In genomic region chrX:69033936-69034335, GRCh38 we compare ENCODE assay signal across 18 cellular contexts.
"Had no signal": no experiment of that assay in that cellular context is flagged by ENCODE, and none has a peak within 500 bp of the region (broad histone marks: within the 10 kb centered on the region; RNA-seq: fewer than 3 reads in every experiment).

No MANE protein-coding gene starts in this region.

- ATAC-seq: activated CD4-positive, alpha-beta T cell treated with anti-CD3 and anti-CD28 coated beads for 36 hours; heart right ventricle; mucosa of descending colon; natural killer cell; stimulated activated naive CD8-positive, alpha-beta T cell treated with anti-CD3 and anti-CD28 coated beads, Interleukin-15, amount 100 ng/mL, for 72 hours; T-cell had no signal

- DNase-seq: activated CD4-positive, alpha-beta memory T cell treated with anti-CD3 and anti-CD28 coated beads, Interleukin-2, amount 10 ng/mL, durations not matched to agents 7 days and 5 days; activated CD4-positive, alpha-beta T cell treated with anti-CD3 and anti-CD28 coated beads for 36 hours; activated CD8-positive, alpha-beta memory T cell treated with anti-CD3 and anti-CD28 coated beads, Interleukin-2, amount 50 U/mL, for 4 hours; activated gamma-delta T cell treated with Interleukin-2 at 50 U/mL for 16 hours; activated naive CD8-positive, alpha-beta T cell treated with anti-CD3 and anti-CD28 coated beads for 36 hours; activated T-cell treated with anti-CD3 and anti-CD28 coated beads, Interleukin-2, amount 50 U/mL, for 72 hours; dorsolateral prefrontal cortex; foreskin melanocyte; heart right ventricle; kidney; mucosa of descending colon; natural killer cell; stimulated activated CD4-positive, alpha-beta T cell treated with anti-CD3 and anti-CD28 coated beads, Interleukin-15, amount 100 ng/mL, for 24 hours; stimulated activated CD4-positive, alpha-beta T cell treated with anti-CD3 and anti-CD28 coated beads, Interleukin-4, amount 100 ng/mL, for 24 hours; stimulated activated naive CD8-positive, alpha-beta T cell treated with anti-CD3 and anti-CD28 coated beads, Interleukin-15, amount 100 ng/mL, for 72 hours; T-cell; testis; WERI-Rb-1 had no signal

- H3K4me3 ChIP-seq: dorsolateral prefrontal cortex, heart right ventricle, mucosa of descending colon, testis had no signal

- H3K27ac ChIP-seq: dorsolateral prefrontal cortex, heart right ventricle, testis, WERI-Rb-1 had no signal

- H3K4me1 ChIP-seq: testis had no signal

- H3K36me3 ChIP-seq: heart right ventricle, WERI-Rb-1 had no signal

- H3K9me3 ChIP-seq: heart right ventricle, mucosa of descending colon, testis had no signal

- H3K27me3 ChIP-seq: testis had no signal
